Comparison of ENCODE assay signal across 1 cellular context in genomic region chr10:62788861-62789467, GRCh38.
TF ChIP-seq lines count a peak whose summit lies in the region.

No MANE protein-coding gene starts in this region.

TF ChIP-seq in H1, 55 proteins besides CTCF, POLR2A, EP300 and RAD21:
- TF ChIP-seq TCF12 (IDR thresholded peaks at IDR 0.05; ENCODE audit: low read depth, low read length) (no peak), BACH1 (IDR thresholded peaks at IDR 0.05; ENCODE audit: low read length) (no peak), SUZ12 (IDR thresholded peaks at IDR 0.05; ENCODE audit: low read length) (no peak), PHF8 (conservative IDR thresholded peaks at IDR 0.05; ENCODE audit: low read depth, low read length) (no peak), YY1 (IDR thresholded peaks at IDR 0.05; ENCODE audit: low read depth, low read length) (no peak)
